2 cellular contexts compared by ENCODE assay signal in the genomic region with DNA sequence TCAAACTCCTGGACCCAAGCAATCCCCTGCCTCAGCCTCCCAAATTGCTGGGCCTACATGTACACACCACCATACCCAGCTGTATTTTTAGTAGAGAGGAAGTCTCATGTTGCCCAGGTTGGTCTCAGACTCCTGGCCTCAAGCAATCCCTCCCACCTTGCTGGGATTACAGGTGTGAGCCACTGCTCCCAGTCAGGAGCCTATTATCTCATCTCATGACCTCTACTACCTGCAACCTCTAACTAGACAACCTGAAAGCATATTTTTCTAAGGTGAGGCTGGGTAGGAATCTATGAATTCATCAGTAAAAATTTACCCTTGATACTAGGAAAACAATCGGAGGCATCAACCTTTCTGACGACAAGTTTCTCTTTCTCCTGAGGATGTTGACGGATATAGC.
TF ChIP-seq lines count a peak whose summit lies in the region.

No MANE protein-coding gene starts in this region.

TF ChIP-seq in GM23338, 12 proteins besides CTCF, POLR2A, EP300 and RAD21 (continues in another document):
- TF ChIP-seq STAT1 (IDR thresholded peaks at IDR 0.05; ENCODE audit: unreplicated experiment) (no peak), JUNB (IDR thresholded peaks at IDR 0.05; ENCODE audit: unreplicated experiment) (no peak), ZNF331 (CRISPR knock-in tag; IDR thresholded peaks at IDR 0.05; ENCODE audit: low read depth) (no peak), POLR2AphosphoS5 (IDR thresholded peaks at IDR 0.05; ENCODE audit: low read depth) (no peak), CREB1 (CRISPR knock-in tag; IDR thresholded peaks at IDR 0.05; ENCODE audit: low read depth) (no peak), ZNF114 (CRISPR knock-in tag; IDR thresholded peaks at IDR 0.05) (no peak), NANOG (IDR thresholded peaks at IDR 0.05; ENCODE audit: borderline replicate concordance) (no peak)
- TF ChIP-seq, protein P1, sequence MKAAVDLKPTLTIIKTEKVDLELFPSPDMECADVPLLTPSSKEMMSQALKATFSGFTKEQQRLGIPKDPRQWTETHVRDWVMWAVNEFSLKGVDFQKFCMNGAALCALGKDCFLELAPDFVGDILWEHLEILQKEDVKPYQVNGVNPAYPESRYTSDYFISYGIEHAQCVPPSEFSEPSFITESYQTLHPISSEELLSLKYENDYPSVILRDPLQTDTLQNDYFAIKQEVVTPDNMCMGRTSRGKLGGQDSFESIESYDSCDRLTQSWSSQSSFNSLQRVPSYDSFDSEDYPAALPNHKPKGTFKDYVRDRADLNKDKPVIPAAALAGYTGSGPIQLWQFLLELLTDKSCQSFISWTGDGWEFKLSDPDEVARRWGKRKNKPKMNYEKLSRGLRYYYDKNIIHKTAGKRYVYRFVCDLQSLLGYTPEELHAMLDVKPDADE (IDR thresholded peaks at IDR 0.05): no peak
- TF ChIP-seq, protein P2, sequence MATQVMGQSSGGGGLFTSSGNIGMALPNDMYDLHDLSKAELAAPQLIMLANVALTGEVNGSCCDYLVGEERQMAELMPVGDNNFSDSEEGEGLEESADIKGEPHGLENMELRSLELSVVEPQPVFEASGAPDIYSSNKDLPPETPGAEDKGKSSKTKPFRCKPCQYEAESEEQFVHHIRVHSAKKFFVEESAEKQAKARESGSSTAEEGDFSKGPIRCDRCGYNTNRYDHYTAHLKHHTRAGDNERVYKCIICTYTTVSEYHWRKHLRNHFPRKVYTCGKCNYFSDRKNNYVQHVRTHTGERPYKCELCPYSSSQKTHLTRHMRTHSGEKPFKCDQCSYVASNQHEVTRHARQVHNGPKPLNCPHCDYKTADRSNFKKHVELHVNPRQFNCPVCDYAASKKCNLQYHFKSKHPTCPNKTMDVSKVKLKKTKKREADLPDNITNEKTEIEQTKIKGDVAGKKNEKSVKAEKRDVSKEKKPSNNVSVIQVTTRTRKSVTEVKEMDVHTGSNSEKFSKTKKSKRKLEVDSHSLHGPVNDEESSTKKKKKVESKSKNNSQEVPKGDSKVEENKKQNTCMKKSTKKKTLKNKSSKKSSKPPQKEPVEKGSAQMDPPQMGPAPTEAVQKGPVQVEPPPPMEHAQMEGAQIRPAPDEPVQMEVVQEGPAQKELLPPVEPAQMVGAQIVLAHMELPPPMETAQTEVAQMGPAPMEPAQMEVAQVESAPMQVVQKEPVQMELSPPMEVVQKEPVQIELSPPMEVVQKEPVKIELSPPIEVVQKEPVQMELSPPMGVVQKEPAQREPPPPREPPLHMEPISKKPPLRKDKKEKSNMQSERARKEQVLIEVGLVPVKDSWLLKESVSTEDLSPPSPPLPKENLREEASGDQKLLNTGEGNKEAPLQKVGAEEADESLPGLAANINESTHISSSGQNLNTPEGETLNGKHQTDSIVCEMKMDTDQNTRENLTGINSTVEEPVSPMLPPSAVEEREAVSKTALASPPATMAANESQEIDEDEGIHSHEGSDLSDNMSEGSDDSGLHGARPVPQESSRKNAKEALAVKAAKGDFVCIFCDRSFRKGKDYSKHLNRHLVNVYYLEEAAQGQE (IDR thresholded peaks at IDR 0.05; ENCODE audit: unreplicated experiment): no peak
- TF ChIP-seq, protein P3, sequence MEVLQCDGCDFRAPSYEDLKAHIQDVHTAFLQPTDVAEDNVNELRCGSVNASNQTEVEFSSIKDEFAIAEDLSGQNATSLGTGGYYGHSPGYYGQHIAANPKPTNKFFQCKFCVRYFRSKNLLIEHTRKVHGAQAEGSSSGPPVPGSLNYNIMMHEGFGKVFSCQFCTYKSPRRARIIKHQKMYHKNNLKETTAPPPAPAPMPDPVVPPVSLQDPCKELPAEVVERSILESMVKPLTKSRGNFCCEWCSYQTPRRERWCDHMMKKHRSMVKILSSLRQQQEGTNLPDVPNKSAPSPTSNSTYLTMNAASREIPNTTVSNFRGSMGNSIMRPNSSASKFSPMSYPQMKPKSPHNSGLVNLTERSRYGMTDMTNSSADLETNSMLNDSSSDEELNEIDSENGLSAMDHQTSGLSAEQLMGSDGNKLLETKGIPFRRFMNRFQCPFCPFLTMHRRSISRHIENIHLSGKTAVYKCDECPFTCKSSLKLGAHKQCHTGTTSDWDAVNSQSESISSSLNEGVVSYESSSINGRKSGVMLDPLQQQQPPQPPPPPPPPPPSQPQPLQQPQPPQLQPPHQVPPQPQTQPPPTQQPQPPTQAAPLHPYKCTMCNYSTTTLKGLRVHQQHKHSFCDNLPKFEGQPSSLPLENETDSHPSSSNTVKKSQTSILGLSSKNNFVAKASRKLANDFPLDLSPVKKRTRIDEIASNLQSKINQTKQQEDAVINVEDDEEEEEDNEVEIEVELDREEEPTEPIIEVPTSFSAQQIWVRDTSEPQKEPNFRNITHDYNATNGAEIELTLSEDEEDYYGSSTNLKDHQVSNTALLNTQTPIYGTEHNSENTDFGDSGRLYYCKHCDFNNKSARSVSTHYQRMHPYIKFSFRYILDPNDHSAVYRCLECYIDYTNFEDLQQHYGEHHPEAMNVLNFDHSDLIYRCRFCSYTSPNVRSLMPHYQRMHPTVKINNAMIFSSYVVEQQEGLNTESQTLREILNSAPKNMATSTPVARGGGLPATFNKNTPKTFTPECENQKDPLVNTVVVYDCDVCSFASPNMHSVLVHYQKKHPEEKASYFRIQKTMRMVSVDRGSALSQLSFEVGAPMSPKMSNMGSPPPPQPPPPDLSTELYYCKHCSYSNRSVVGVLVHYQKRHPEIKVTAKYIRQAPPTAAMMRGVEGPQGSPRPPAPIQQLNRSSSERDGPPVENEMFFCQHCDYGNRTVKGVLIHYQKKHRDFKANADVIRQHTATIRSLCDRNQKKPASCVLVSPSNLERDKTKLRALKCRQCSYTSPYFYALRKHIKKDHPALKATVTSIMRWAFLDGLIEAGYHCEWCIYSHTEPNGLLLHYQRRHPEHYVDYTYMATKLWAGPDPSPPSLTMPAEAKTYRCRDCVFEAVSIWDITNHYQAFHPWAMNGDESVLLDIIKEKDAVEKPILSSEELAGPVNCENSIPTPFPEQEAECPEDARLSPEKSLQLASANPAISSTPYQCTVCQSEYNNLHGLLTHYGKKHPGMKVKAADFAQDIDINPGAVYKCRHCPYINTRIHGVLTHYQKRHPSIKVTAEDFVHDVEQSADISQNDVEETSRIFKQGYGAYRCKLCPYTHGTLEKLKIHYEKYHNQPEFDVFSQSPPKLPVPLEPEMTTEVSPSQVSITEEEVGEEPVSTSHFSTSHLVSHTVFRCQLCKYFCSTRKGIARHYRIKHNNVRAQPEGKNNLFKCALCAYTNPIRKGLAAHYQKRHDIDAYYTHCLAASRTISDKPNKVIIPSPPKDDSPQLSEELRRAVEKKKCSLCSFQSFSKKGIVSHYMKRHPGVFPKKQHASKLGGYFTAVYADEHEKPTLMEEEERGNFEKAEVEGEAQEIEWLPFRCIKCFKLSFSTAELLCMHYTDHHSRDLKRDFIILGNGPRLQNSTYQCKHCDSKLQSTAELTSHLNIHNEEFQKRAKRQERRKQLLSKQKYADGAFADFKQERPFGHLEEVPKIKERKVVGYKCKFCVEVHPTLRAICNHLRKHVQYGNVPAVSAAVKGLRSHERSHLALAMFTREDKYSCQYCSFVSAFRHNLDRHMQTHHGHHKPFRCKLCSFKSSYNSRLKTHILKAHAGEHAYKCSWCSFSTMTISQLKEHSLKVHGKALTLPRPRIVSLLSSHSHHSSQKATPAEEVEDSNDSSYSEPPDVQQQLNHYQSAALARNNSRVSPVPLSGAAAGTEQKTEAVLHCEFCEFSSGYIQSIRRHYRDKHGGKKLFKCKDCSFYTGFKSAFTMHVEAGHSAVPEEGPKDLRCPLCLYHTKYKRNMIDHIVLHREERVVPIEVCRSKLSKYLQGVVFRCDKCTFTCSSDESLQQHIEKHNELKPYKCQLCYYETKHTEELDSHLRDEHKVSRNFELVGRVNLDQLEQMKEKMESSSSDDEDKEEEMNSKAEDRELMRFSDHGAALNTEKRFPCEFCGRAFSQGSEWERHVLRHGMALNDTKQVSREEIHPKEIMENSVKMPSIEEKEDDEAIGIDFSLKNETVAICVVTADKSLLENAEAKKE (CRISPR knock-in tag; IDR thresholded peaks at IDR 0.05): no peak

TF ChIP-seq in H1, 55 proteins besides CTCF, POLR2A, EP300 and RAD21:
- no peak for TF ChIP-seq HDAC2 (IDR thresholded peaks at IDR 0.05; ENCODE audit: borderline replicate concordance in 1 of 2, low read depth in 2 of 2, low read length in 2 of 2)
- no peak for TF ChIP-seq CEBPB (IDR thresholded peaks at IDR 0.05; ENCODE audit: low read depth, low read length)
TF ChIP-seq in H1: peak in this region for 0.
